In genomic region chr4:186144596-186145569, GRCh38 we compare ENCODE assay signal across 8 cellular contexts. TPM values are rescaled to one million over a fixed set of nuclear protein-coding genes. Genes with fewer than 3 reads are reported as not detected.
A peak's percentile ranks its signal among the peaks of the same experiment; 100 is the strongest.
DNase-seq lines count a peak whose midpoint lies in the region; ATAC-seq and TF ChIP-seq lines count a peak whose summit lies in the region.

No MANE protein-coding gene starts in this region.

- no peak for TF ChIP-seq EP300 in stomach (IDR thresholded peaks at IDR 0.05)

- H3K36me3 ChIP-seq in ectodermal cell (ENCODE audit: control insufficient read depth, insufficient read depth, low read length) (no peaks in the 10 kb centered on the region), lung (ENCODE audit: control insufficient read depth in 2 of 2, insufficient read depth in 2 of 2, low read length in 2 of 2) (no peaks in the 10 kb centered on the region), stomach (no peaks in the 10 kb centered on the region)

- TF ChIP-seq CTCF in 22Rv1 (IDR thresholded peaks at IDR 0.05), result no peak
- no peak for TF ChIP-seq CTCF in lung (IDR thresholded peaks at IDR 0.05; ENCODE audit: control extremely low read depth, extremely low read depth)
- no peak for TF ChIP-seq CTCF in stomach (IDR thresholded peaks at IDR 0.05)

- H3K27me3 ChIP-seq in ectodermal cell (ENCODE audit: control insufficient read depth, insufficient read depth, low read length, poor library complexity, severe bottlenecking) (peaks cover 34% of the 10 kb centered on the region), lung (ENCODE audit: control insufficient read depth, insufficient read depth) (no peaks in the 10 kb centered on the region), stomach (no peaks in the 10 kb centered on the region)

- H3K9me3 ChIP-seq in ectodermal cell (ENCODE audit: control insufficient read depth, low read length) (no peaks in the 10 kb centered on the region), lung (ENCODE audit: control insufficient read depth in 2 of 2, insufficient read depth in 1 of 2, low read length in 1 of 2) (no peaks in the 10 kb centered on the region), stomach (no peaks in the 10 kb centered on the region)

- H3K4me1 ChIP-seq in ectodermal cell (ENCODE audit: control insufficient read depth, insufficient read depth, low read length), result no peaks in the 10 kb centered on the region
- no peaks in the 10 kb centered on the region for H3K4me1 ChIP-seq in lung (ENCODE audit: control insufficient read depth in 2 of 2, insufficient read depth in 2 of 2, low read length in 2 of 2)
- H3K4me1 ChIP-seq in stomach, result peaks cover 20 to 36% (median 29%) of the 10 kb centered on the region in 4 donors

- ATAC-seq in GM18502 (IDR thresholded peaks at IDR 0.05; ENCODE audit: poor library complexity, unreplicated experiment) (peak; percentile 42), HG02973 (IDR thresholded peaks at IDR 0.05; ENCODE audit: unreplicated experiment) (peak; percentile 36), lung (ENCODE audit: insufficient read depth, low FRiP score) (peak; percentile 71)

- TF ChIP-seq POLR2A in stomach (IDR thresholded peaks at IDR 0.05), result no peak

- H3K4me3 ChIP-seq in ectodermal cell (ENCODE audit: insufficient read depth, low read depth, low read length) (peak overlapping the region; percentile 61), lung (peak overlapping the region; percentile 60), stomach (peak overlapping the region; percentile 58 to 67 (median 58))

- intact Hi-C loops in stomach (cut with DNase I; ENCODE audit: low total_unique reads), result loop anchor here (5.0 kb wide), 1 partner anchor 78 kb away; the partner anchor contains the start of gene TLR3

- H3K27ac ChIP-seq in 22Rv1 (peak overlapping the region; percentile 29; the same call in 1 of the 2 replicates), ectodermal cell (ENCODE audit: insufficient read depth, low read depth, low read length, poor library complexity, severe bottlenecking) (no peak overlapping the region), lung (ENCODE audit: low read depth in 1 of 2, low read length in 1 of 2) (peak overlapping the region; percentile 70 to 92), stomach (peak overlapping the region; percentile 69 to 90 (median 83))

- 1% methylated on average over 108 of the region's 108 CpGs for WGBS in ectodermal cell, 2 experiments
- 1% methylated on average over 70 to 106 of the region's 108 CpGs for WGBS in lung, 2 donors
- 0 to 1% (median 1%) methylated on average over 20 to 100 of the region's 108 CpGs for WGBS in stomach, 5 donors

- peak; percentile 36 for DNase-seq in SW480 (ENCODE audit: low spot score)
- DNase-seq in lung (ENCODE audit: low spot score), result no peak
- DNase-seq in stomach, result peak; percentile 56
- no peak for DNase-seq in COR-L47 (lab: John Stamatoyannopoulos, UW)

RNA-seq across cellular contexts. Expression of gene FAM149A, which starts 40.4 kb away (rescaled TPM):
- polyA plus RNA-seq in ectodermal cell (2013, experiment 1 of 4), result 7.1 TPM
- polyA plus RNA-seq in ectodermal cell (2013, experiment 2 of 4), result 7.9 TPM
- polyA plus RNA-seq in ectodermal cell (2013, experiment 3 of 4), result 5.1 TPM
- 6.2 TPM for polyA plus RNA-seq in ectodermal cell (2013, experiment 4 of 4)
- total RNA-seq in lung (10 to 100 TPM; 14.4 to 14.8 TPM), stomach (100 to 1,000 TPM in 1 of 5 donors, 10 to 100 TPM in 3, 1 to 10 TPM in 1; 7.0 to 101 (median 35.9) TPM)
- polyA plus RNA-seq in lung (10 to 100 TPM in 1 of 2 donors, 1 to 10 TPM in 1; 2.5 to 11.7 TPM), stomach (10 to 100 TPM in 2 of 3 donors, 1 to 10 TPM in 1; 5.6 to 24.7 (median 16.1) TPM)

RNA-seq across cellular contexts. Expression of gene CYP4V2, which starts 46.5 kb away (rescaled TPM):
- polyA plus RNA-seq in ectodermal cell (2013, experiment 1 of 4), result 3.3 TPM
- 4.8 TPM for polyA plus RNA-seq in ectodermal cell (2013, experiment 2 of 4)
- polyA plus RNA-seq in ectodermal cell (2013, experiment 3 of 4), result 3.6 TPM
- polyA plus RNA-seq in ectodermal cell (2013, experiment 4 of 4), result 3.1 TPM
- 10 to 100 TPM; 28.5 to 36.2 TPM for total RNA-seq in lung
- polyA plus RNA-seq in lung, result 10 to 100 TPM; 13.4 to 17.4 TPM
- 10 to 100 TPM in 4 of 5 donors, 1 to 10 TPM in 1; 7.0 to 33.2 (median 13.6) TPM for total RNA-seq in stomach
- 10 to 100 TPM in 1 of 3 donors, 1 to 10 TPM in 2; 6.0 to 11.5 (median 7.0) TPM for polyA plus RNA-seq in stomach

Comparison
In these comparisons a context has a peak if more than half of its experiments do, and no peak if none do; other contexts are left out.
1. DNase-seq: peak in SW480 (single experiment) and stomach (single experiment); none in lung (single experiment) and COR-L47 (single experiment).
2. Peak in every context shown above with its lines, with median percentiles within 50 percentile points of each other: ATAC-seq and H3K4me3 ChIP-seq.